Comparison of ENCODE assay signal across 10 cellular contexts in the genomic region with DNA sequence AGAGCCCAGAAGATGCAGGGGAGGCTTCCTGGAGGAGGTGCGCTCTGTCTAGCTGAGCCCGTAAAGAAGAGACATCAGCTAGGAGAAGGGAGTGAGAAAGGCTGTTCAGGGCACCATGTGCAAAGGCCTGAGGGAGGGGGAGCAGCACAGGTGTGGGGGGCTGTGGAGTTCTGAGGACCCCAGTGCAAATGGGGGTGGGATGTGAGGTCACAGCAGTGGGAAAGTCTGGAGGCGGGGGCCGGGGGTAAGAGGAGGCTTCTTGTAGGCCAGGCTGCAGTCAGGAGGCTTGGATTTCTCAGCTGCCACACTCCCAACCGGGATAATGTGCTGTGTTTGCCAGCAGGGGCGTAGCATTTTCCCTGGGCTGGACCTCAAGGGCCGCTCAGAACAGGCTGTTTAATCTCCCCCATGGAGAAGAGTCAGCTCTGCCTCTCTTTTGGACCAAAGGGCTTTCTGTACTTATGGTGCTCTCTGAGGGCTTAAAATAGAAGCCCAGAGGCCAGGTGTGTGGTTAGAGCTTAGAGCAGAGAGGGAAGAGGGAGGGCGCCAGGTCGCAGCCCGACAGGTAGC. TPM values are rescaled to one million over a fixed set of nuclear protein-coding genes. Genes with fewer than 3 reads are reported as not detected.
DNase-seq lines count a peak whose midpoint lies in the region; ATAC-seq, FAIRE-seq and TF ChIP-seq lines count a peak whose summit lies in the region.
"Had no signal": no experiment of that assay in that cellular context is flagged by ENCODE, and none has a peak within 500 bp of the region (broad histone marks: within the 10 kb centered on the region; RNA-seq: fewer than 3 reads in every experiment).

No MANE protein-coding gene starts in this region.

- H2AFZ ChIP-seq in Karpas-422 (ENCODE audit: low read length), result no peak overlapping the region

- FAIRE-seq in H54 (lab: Jason Lieb, UNC), result no peak

- TF ChIP-seq CTCF in gastroesophageal sphincter (IDR thresholded peaks at IDR 0.05), result peak in 3 of 4 experiments; percentile 56 to 67 (median 57)
- TF ChIP-seq CTCF in prostate gland (IDR thresholded peaks at IDR 0.05), result peak in 1 of 4 experiments; percentile 34

- H3K36me3 ChIP-seq in gastroesophageal sphincter (peaks cover 0 to 4% of the 10 kb centered on the region in 2 donors), prostate gland (no peaks in the 10 kb centered on the region), Karpas-422 (ENCODE audit: insufficient read depth, low read length) (no peaks in the 10 kb centered on the region)

- H3K9me3 ChIP-seq in gastroesophageal sphincter, result no peaks in the 10 kb centered on the region
- H3K9me3 ChIP-seq in prostate gland, result no peaks in the 10 kb centered on the region
- no peaks in the 10 kb centered on the region for H3K9me3 ChIP-seq in Karpas-422 (ENCODE audit: low read length)

- DNase-seq in DMS53 (lab: John Stamatoyannopoulos, UW) (peak; percentile 98), NCI-H510A (lab: John Stamatoyannopoulos, UW) (peak; percentile 54), prostate gland (ENCODE audit: low spot score) (no peak), Karpas-422 (no peak), H54 (ENCODE audit: insufficient read length, low spot score) (no peak), inferior parietal cortex (ENCODE audit: extremely low spot score) (no peak)
- DNase-seq: activated effector memory CD4-positive, alpha-beta T cell treated with anti-CD3 and anti-CD28 coated beads, Interleukin-2, amount 50 U/mL, for 16 hours; GOT3 had no signal

- TF ChIP-seq POLR2A in gastroesophageal sphincter (IDR thresholded peaks at IDR 0.05), result no peak
- TF ChIP-seq POLR2A in prostate gland (IDR thresholded peaks at IDR 0.05), result no peak
- no peak for TF ChIP-seq POLR2A in H54 (IDR thresholded peaks at IDR 0.05; ENCODE audit: low read depth, low read length)

- no peaks in the 10 kb centered on the region for H4K20me1 ChIP-seq in Karpas-422 (ENCODE audit: insufficient read depth, low read depth, low read length)

- no peak overlapping the region for H3K9ac ChIP-seq in Karpas-422 (ENCODE audit: low read length)

- H3K27ac ChIP-seq in gastroesophageal sphincter (peak overlapping the region in 3 of 4 donors; percentile 89 to 95 (median 94)), prostate gland (peak overlapping the region; percentile 41 to 49), Karpas-422 (ENCODE audit: low read length) (no peak overlapping the region)

- H3K4me3 ChIP-seq in gastroesophageal sphincter (peak overlapping the region in 1 of 2 donors; percentile 9), prostate gland (no peak overlapping the region), Karpas-422 (ENCODE audit: low read length) (no peak overlapping the region)

- peaks cover 0 to 99% (median 53%) of the 10 kb centered on the region in 3 donors for H3K4me1 ChIP-seq in gastroesophageal sphincter
- peaks cover 4% of the 10 kb centered on the region for H3K4me1 ChIP-seq in prostate gland (replicated peaks)
- H3K4me1 ChIP-seq in Karpas-422 (ENCODE audit: low read length), result no peaks in the 10 kb centered on the region

- no peak for TF ChIP-seq EP300 in gastroesophageal sphincter (IDR thresholded peaks at IDR 0.05)

- H3K79me2 ChIP-seq in Karpas-422 (ENCODE audit: low read length), result no peaks in the 10 kb centered on the region

- ATAC-seq in gastroesophageal sphincter (peak; percentile 75), GM18907 (IDR thresholded peaks at IDR 0.05; ENCODE audit: unreplicated experiment) (no peak)

- intact Hi-C loops in prostate gland (cut with DNase I), result no loop called here

- no peaks in the 10 kb centered on the region for H3K27me3 ChIP-seq in gastroesophageal sphincter
- H3K27me3 ChIP-seq in prostate gland (replicated peaks; ENCODE audit: insufficient read depth), result no peaks in the 10 kb centered on the region
- H3K27me3 ChIP-seq in Karpas-422 (ENCODE audit: low read length), result no peaks in the 10 kb centered on the region

- WGBS in gastroesophageal sphincter (ENCODE audit: low coverage in 1 of 2), 2 donors, result 0% methylated on average over 2 of the region's 10 CpGs; no CpG with 5 or more reads in 1 of the 2 donors
- 55% methylated on average over 10 of the region's 10 CpGs for WGBS in prostate gland

- no peak overlapping the region for H3K4me2 ChIP-seq in Karpas-422 (ENCODE audit: low read depth, low read length, poor library complexity, severe bottlenecking)

- no peaks in the 10 kb centered on the region for H3K9me2 ChIP-seq in Karpas-422 (replicated peaks; ENCODE audit: insufficient read depth, low read length)

RNA-seq across cellular contexts. Expression of a gene that starts 5.7 kb away (rescaled TPM):
- 10 to 100 TPM; 21.7 to 59.9 (median 41.5) TPM for total RNA-seq in gastroesophageal sphincter
- 10 to 100 TPM; 23.9 to 39.9 TPM for total RNA-seq in prostate gland
- total RNA-seq in Karpas-422 (2014; rRNA removed; shearing (Covaris generic); ENCODE audit: low replicate concordance), result not detected in 2 replicates

Comparison
In these comparisons a context has a peak if more than half of its experiments do, and no peak if none do; other contexts are left out.
1. DNase-seq: peak in DMS53 (single experiment) and NCI-H510A (single experiment); none in prostate gland (single experiment), Karpas-422 (single experiment), H54 (single experiment) and inferior parietal cortex (single experiment).
2. RNA of a gene that starts 5.7 kb away (total RNA-seq): 21.7 to 59.9 TPM in gastroesophageal sphincter and 23.9 to 39.9 TPM in prostate gland; not detected in Karpas-422; every median in the first group is over 10 times any median in the second.